ENCODE assay signal across 17 cellular contexts in genomic region chr4:5232549-5232948, GRCh38.
DNase-seq lines count a peak whose midpoint lies in the region; ATAC-seq and TF ChIP-seq lines count a peak whose summit lies in the region.
"Had no signal": no experiment of that assay in that cellular context is flagged by ENCODE, and none has a peak within 500 bp of the region (broad histone marks: within the 10 kb centered on the region; RNA-seq: fewer than 3 reads in every experiment).

No MANE protein-coding gene starts in this region.

- H3K4me1 ChIP-seq in GM23338 (ENCODE audit: insufficient read depth) (peaks cover 4% of the 10 kb centered on the region; the same call in 1 of the 2 replicates), trophoblast cell (ENCODE audit: control insufficient read depth in 1 of 2, insufficient read depth in 2 of 2, low read length in 2 of 2) (no peaks in the 10 kb centered on the region)
- H3K4me1 ChIP-seq: A549; BLaER1 treated with 17β-estradiol and CSF1 and Interleukin-3, amounts not matched to agents 10 nM and 100 nM; Caco-2 had no signal

- no peak overlapping the region for H2AK5ac ChIP-seq in trophoblast cell (ENCODE audit: low read length)

- 0 out of 2 replicates have a peak, but pooled peaks cover 4% of the 10 kb centered on the region for H3K9me2 ChIP-seq in GM23338 (ENCODE audit: insufficient read depth)

- peak overlapping the region; percentile 5 for H3K9ac ChIP-seq in trophoblast cell (ENCODE audit: low read length)
- H3K9ac ChIP-seq: BLaER1 treated with 17β-estradiol and CSF1 and Interleukin-3, amounts not matched to agents 10 nM and 100 nM had no signal

- H3K9me3 ChIP-seq in trophoblast cell (ENCODE audit: insufficient read depth, low read depth, low read length): peaks cover 1% of the 10 kb centered on the region
- H3K9me3 ChIP-seq: A549; BLaER1 treated with 17β-estradiol and CSF1 and Interleukin-3, amounts not matched to agents 10 nM and 100 nM; Caco-2 had no signal

- H3K4me1 Mint-ChIP-seq in GM23338: peaks cover 2% of the 10 kb centered on the region; the same call in 2 of the 3 replicates
- H3K4me1 Mint-ChIP-seq: B cell had no signal

- no peak for ATAC-seq in GM23338
- ATAC-seq: A549; CD8-positive, alpha-beta T cell had no signal

- H2AFZ ChIP-seq in GM23338 (no peak overlapping the region), trophoblast cell (ENCODE audit: insufficient read depth, low read length, poor library complexity) (no peak overlapping the region)

- H3K14ac ChIP-seq in trophoblast cell (ENCODE audit: low read length): no peak overlapping the region

- H3K9me3 Mint-ChIP-seq in GM23338: no peaks in the 10 kb centered on the region
- H3K9me3 Mint-ChIP-seq: CD4-positive, alpha-beta T cell; CD8-positive, alpha-beta T cell had no signal

- no peak overlapping the region for H3K4me3 ChIP-seq in GM23338
- no peak overlapping the region for H3K4me3 ChIP-seq in trophoblast cell (ENCODE audit: low read depth, low read length)
- H3K4me3 ChIP-seq: A549; BLaER1 treated with 17β-estradiol and CSF1 and Interleukin-3, amounts not matched to agents 10 nM and 100 nM had no signal

- no peak overlapping the region for H2BK12ac ChIP-seq in trophoblast cell (ENCODE audit: low read length)

- TF ChIP-seq EP300 in Ishikawa (IDR thresholded peaks at IDR 0.05; ENCODE audit: borderline replicate concordance): no peak

- H3K36me3 Mint-ChIP-seq in GM23338 (ENCODE audit: low read depth): no peaks in the 10 kb centered on the region
- H3K36me3 Mint-ChIP-seq: CD8-positive, alpha-beta T cell had no signal

- H3K23ac ChIP-seq in trophoblast cell (ENCODE audit: low read length): no peak overlapping the region

- H3K4me2 ChIP-seq in GM23338 (no peak overlapping the region), trophoblast cell (ENCODE audit: low read length) (no peak overlapping the region)
- H3K4me2 ChIP-seq: A549; BLaER1 treated with 17β-estradiol and CSF1 and Interleukin-3, amounts not matched to agents 10 nM and 100 nM had no signal

- H3K4me3 Mint-ChIP-seq in GM23338: no peak overlapping the region
- H3K4me3 Mint-ChIP-seq: B cell; CD4-positive, alpha-beta T cell; CD8-positive, alpha-beta T cell had no signal

- H4K8ac ChIP-seq in trophoblast cell (ENCODE audit: low read depth, low read length): no peak overlapping the region

- peaks cover 2% of the 10 kb centered on the region for H3K27me3 Mint-ChIP-seq in GM23338 (ENCODE audit: insufficient read depth, low read depth, poor library complexity)
- H3K27me3 Mint-ChIP-seq: B cell; CD4-positive, alpha-beta T cell had no signal

- H3F3A ChIP-seq in GM23338 (replicated peaks; ENCODE audit: low read depth): no peaks in the 10 kb centered on the region

- no peak for TF ChIP-seq CTCF in GM23338 (conservative IDR thresholded peaks at IDR 0.05; ENCODE audit: low read depth in 2 of 2)

- no peak overlapping the region for H4K91ac ChIP-seq in trophoblast cell (ENCODE audit: low read depth, low read length)

- H2BK120ac ChIP-seq in trophoblast cell (ENCODE audit: insufficient read depth, low read length, poor library complexity): no peak overlapping the region

- no peak overlapping the region for H4K12ac ChIP-seq in trophoblast cell (ENCODE audit: low read depth, low read length)

- H3K36me3 ChIP-seq in GM23338 (ENCODE audit: insufficient read depth) (no peaks in the 10 kb centered on the region), trophoblast cell (ENCODE audit: control insufficient read depth in 1 of 2, insufficient read depth in 2 of 2, low read length in 2 of 2) (no peaks in the 10 kb centered on the region)
- H3K36me3 ChIP-seq: BLaER1 treated with 17β-estradiol and CSF1 and Interleukin-3, amounts not matched to agents 10 nM and 100 nM had no signal

- no CpG with 5 or more reads among the region's 1 CpG for WGBS in trophoblast cell (ENCODE audit: extremely low coverage, insufficient coverage, insufficient read length)

- TF ChIP-seq RAD21 in Ishikawa (IDR thresholded peaks at IDR 0.05; ENCODE audit: low read depth): no peak

- no peak overlapping the region for H3K27ac Mint-ChIP-seq in GM23338
- H3K27ac Mint-ChIP-seq: B cell; CD4-positive, alpha-beta T cell; CD8-positive, alpha-beta T cell had no signal

- H3K4ac ChIP-seq in trophoblast cell (ENCODE audit: low read depth, low read length): no peak overlapping the region

- no peaks in the 10 kb centered on the region for H3K79me1 ChIP-seq in trophoblast cell (ENCODE audit: low read length)

- H3K79me2 ChIP-seq in GM23338 (replicated peaks; ENCODE audit: insufficient read depth) (no peaks in the 10 kb centered on the region), trophoblast cell (ENCODE audit: control insufficient read depth, insufficient read depth, low read length, poor library complexity) (no peaks in the 10 kb centered on the region)

- H3K18ac ChIP-seq in trophoblast cell (ENCODE audit: low read length): no peak overlapping the region

- no peaks in the 10 kb centered on the region for H4K20me1 ChIP-seq in GM23338 (replicated peaks; ENCODE audit: insufficient read depth)
- H4K20me1 ChIP-seq: BLaER1 treated with 17β-estradiol and CSF1 and Interleukin-3, amounts not matched to agents 10 nM and 100 nM had no signal

- no peak overlapping the region for H3K27ac ChIP-seq in GM23338 (ENCODE audit: low read depth)
- no peak overlapping the region for H3K27ac ChIP-seq in trophoblast cell (ENCODE audit: low read depth, low read length)
- H3K27ac ChIP-seq: 22Rv1; A549; BLaER1 treated with 17β-estradiol and CSF1 and Interleukin-3, amounts not matched to agents 10 nM and 100 nM; C4-2B had no signal

- no peaks in the 10 kb centered on the region for H3K27me3 ChIP-seq in GM23338 (ENCODE audit: insufficient read depth)
- no peaks in the 10 kb centered on the region for H3K27me3 ChIP-seq in trophoblast cell (ENCODE audit: insufficient read depth, low read length)
- H3K27me3 ChIP-seq: BLaER1 treated with 17β-estradiol and CSF1 and Interleukin-3, amounts not matched to agents 10 nM and 100 nM had no signal

- DNase-seq in GM23338 (ENCODE audit: low spot score) (no peak), trophoblast cell (no peak), amygdala (lab: John Stamatoyannopoulos, UW) (no peak)
- no peak for DNase-seq in activated effector memory CD4-positive, alpha-beta T cell treated with anti-CD3 and anti-CD28 coated beads, Interleukin-2, amount 50 U/mL, for 16 hours
- DNase-seq: AML-193; Caco-2; Calu3; CD4-positive, alpha-beta T cell; CD8-positive, alpha-beta T cell; DMS79 treated with DMSO at 0.1 percent for 48 hours; GF-D8 had no signal

- no peak overlapping the region for H2BK5ac ChIP-seq in trophoblast cell (ENCODE audit: low read depth, low read length, poor library complexity)

TF ChIP-seq in GM23338, 12 proteins besides CTCF, POLR2A, EP300 and RAD21:
- no peak for TF ChIP-seq EZH2phosphoT487 (IDR thresholded peaks at IDR 0.05; ENCODE audit: unreplicated experiment)
- TF ChIP-seq, protein P1, sequence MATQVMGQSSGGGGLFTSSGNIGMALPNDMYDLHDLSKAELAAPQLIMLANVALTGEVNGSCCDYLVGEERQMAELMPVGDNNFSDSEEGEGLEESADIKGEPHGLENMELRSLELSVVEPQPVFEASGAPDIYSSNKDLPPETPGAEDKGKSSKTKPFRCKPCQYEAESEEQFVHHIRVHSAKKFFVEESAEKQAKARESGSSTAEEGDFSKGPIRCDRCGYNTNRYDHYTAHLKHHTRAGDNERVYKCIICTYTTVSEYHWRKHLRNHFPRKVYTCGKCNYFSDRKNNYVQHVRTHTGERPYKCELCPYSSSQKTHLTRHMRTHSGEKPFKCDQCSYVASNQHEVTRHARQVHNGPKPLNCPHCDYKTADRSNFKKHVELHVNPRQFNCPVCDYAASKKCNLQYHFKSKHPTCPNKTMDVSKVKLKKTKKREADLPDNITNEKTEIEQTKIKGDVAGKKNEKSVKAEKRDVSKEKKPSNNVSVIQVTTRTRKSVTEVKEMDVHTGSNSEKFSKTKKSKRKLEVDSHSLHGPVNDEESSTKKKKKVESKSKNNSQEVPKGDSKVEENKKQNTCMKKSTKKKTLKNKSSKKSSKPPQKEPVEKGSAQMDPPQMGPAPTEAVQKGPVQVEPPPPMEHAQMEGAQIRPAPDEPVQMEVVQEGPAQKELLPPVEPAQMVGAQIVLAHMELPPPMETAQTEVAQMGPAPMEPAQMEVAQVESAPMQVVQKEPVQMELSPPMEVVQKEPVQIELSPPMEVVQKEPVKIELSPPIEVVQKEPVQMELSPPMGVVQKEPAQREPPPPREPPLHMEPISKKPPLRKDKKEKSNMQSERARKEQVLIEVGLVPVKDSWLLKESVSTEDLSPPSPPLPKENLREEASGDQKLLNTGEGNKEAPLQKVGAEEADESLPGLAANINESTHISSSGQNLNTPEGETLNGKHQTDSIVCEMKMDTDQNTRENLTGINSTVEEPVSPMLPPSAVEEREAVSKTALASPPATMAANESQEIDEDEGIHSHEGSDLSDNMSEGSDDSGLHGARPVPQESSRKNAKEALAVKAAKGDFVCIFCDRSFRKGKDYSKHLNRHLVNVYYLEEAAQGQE (IDR thresholded peaks at IDR 0.05; ENCODE audit: unreplicated experiment): peak; percentile 47
- no peak for TF ChIP-seq POLR2AphosphoS5 (IDR thresholded peaks at IDR 0.05; ENCODE audit: low read depth)

TF ChIP-seq in Ishikawa, 13 proteins besides CTCF, POLR2A, EP300 and RAD21:
- TF ChIP-seq TAF1 (IDR thresholded peaks at IDR 0.05; ENCODE audit: low read depth): no peak
- TF ChIP-seq, protein P1 (IDR thresholded peaks at IDR 0.05; ENCODE audit: low read depth): peak; percentile 63
